ENCODE assay signal across 1 cellular context in the genomic region with DNA sequence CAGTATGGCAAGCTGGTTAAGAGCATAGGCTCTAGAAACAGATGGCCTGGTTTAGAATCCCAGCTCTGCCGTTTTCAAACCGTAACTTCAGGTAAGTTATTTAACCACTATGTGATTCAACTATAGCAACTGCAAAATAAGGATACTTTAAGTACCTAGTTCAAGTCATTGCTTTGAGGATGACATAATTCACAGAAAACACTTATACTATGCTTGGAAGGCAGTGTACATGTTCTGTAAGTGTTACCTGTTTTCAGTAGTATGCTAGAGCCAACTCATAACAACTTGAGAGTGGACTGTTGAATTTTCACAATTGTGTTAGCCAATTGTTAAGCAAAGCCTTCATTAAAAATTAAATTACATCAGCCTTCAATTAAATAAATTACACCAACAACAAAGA.
TF ChIP-seq lines count a peak whose summit lies in the region.

No MANE protein-coding gene starts in this region.

TF ChIP-seq in GM12878, 131 proteins besides CTCF, POLR2A, EP300 and RAD21 (continued from another document):
- TF ChIP-seq, protein P1, sequence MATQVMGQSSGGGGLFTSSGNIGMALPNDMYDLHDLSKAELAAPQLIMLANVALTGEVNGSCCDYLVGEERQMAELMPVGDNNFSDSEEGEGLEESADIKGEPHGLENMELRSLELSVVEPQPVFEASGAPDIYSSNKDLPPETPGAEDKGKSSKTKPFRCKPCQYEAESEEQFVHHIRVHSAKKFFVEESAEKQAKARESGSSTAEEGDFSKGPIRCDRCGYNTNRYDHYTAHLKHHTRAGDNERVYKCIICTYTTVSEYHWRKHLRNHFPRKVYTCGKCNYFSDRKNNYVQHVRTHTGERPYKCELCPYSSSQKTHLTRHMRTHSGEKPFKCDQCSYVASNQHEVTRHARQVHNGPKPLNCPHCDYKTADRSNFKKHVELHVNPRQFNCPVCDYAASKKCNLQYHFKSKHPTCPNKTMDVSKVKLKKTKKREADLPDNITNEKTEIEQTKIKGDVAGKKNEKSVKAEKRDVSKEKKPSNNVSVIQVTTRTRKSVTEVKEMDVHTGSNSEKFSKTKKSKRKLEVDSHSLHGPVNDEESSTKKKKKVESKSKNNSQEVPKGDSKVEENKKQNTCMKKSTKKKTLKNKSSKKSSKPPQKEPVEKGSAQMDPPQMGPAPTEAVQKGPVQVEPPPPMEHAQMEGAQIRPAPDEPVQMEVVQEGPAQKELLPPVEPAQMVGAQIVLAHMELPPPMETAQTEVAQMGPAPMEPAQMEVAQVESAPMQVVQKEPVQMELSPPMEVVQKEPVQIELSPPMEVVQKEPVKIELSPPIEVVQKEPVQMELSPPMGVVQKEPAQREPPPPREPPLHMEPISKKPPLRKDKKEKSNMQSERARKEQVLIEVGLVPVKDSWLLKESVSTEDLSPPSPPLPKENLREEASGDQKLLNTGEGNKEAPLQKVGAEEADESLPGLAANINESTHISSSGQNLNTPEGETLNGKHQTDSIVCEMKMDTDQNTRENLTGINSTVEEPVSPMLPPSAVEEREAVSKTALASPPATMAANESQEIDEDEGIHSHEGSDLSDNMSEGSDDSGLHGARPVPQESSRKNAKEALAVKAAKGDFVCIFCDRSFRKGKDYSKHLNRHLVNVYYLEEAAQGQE (IDR thresholded peaks at IDR 0.05; ENCODE audit: low read depth, low read length), result no peak
- TF ChIP-seq, protein P2, sequence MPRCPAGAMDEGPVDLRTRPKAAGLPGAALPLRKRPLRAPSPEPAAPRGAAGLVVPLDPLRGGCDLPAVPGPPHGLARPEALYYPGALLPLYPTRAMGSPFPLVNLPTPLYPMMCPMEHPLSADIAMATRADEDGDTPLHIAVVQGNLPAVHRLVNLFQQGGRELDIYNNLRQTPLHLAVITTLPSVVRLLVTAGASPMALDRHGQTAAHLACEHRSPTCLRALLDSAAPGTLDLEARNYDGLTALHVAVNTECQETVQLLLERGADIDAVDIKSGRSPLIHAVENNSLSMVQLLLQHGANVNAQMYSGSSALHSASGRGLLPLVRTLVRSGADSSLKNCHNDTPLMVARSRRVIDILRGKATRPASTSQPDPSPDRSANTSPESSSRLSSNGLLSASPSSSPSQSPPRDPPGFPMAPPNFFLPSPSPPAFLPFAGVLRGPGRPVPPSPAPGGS (IDR thresholded peaks at IDR 0.05; ENCODE audit: borderline replicate concordance, insufficient read depth, low read depth, low read length, poor library complexity, severe bottlenecking), result no peak
- TF ChIP-seq, protein P3, sequence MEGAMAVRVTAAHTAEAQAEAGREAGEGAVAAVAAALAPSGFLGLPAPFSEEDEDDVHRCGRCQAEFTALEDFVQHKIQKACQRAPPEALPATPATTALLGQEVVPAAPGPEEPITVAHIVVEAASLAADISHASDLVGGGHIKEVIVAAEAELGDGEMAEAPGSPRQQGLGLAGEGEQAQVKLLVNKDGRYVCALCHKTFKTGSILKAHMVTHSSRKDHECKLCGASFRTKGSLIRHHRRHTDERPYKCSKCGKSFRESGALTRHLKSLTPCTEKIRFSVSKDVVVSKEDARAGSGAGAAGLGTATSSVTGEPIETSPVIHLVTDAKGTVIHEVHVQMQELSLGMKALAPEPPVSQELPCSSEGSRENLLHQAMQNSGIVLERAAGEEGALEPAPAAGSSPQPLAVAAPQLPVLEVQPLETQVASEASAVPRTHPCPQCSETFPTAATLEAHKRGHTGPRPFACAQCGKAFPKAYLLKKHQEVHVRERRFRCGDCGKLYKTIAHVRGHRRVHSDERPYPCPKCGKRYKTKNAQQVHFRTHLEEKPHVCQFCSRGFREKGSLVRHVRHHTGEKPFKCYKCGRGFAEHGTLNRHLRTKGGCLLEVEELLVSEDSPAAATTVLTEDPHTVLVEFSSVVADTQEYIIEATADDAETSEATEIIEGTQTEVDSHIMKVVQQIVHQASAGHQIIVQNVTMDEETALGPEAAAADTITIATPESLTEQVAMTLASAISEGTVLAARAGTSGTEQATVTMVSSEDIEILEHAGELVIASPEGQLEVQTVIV (IDR thresholded peaks at IDR 0.05; ENCODE audit: borderline replicate concordance, partially characterized antibody), result no peak
- TF ChIP-seq, protein P4, sequence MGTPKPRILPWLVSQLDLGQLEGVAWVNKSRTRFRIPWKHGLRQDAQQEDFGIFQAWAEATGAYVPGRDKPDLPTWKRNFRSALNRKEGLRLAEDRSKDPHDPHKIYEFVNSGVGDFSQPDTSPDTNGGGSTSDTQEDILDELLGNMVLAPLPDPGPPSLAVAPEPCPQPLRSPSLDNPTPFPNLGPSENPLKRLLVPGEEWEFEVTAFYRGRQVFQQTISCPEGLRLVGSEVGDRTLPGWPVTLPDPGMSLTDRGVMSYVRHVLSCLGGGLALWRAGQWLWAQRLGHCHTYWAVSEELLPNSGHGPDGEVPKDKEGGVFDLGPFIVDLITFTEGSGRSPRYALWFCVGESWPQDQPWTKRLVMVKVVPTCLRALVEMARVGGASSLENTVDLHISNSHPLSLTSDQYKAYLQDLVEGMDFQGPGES (IDR thresholded peaks at IDR 0.05), result no peak
- TF ChIP-seq, protein P5, sequence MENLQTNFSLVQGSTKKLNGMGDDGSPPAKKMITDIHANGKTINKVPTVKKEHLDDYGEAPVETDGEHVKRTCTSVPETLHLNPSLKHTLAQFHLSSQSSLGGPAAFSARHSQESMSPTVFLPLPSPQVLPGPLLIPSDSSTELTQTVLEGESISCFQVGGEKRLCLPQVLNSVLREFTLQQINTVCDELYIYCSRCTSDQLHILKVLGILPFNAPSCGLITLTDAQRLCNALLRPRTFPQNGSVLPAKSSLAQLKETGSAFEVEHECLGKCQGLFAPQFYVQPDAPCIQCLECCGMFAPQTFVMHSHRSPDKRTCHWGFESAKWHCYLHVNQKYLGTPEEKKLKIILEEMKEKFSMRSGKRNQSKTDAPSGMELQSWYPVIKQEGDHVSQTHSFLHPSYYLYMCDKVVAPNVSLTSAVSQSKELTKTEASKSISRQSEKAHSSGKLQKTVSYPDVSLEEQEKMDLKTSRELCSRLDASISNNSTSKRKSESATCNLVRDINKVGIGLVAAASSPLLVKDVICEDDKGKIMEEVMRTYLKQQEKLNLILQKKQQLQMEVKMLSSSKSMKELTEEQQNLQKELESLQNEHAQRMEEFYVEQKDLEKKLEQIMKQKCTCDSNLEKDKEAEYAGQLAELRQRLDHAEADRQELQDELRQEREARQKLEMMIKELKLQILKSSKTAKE (IDR thresholded peaks at IDR 0.05; ENCODE audit: low read depth, poor library complexity, severe bottlenecking), result no peak
- TF ChIP-seq SMC3 (IDR thresholded peaks at IDR 0.05; ENCODE audit: borderline replicate concordance, low read length), result no peak
- no peak for TF ChIP-seq SMAD1 (IDR thresholded peaks at IDR 0.05; ENCODE audit: low read depth, partially characterized antibody)
- TF ChIP-seq BCL11A (IDR thresholded peaks at IDR 0.05; ENCODE audit: low read depth, low read length), result no peak
- TF ChIP-seq BHLHE40 (IDR thresholded peaks at IDR 0.05; ENCODE audit: borderline replicate concordance in 1 of 2, low read depth in 2 of 2, low read length in 1 of 2), result no peak
- no peak for TF ChIP-seq PAX5 (IDR thresholded peaks at IDR 0.05; ENCODE audit: borderline replicate concordance, low read depth, low read length)
- TF ChIP-seq POLR2AphosphoS2 (IDR thresholded peaks at IDR 0.05; ENCODE audit: low read depth, low read length), result no peak
- TF ChIP-seq SP1 (IDR thresholded peaks at IDR 0.05; ENCODE audit: low read depth, low read length), result no peak
- TF ChIP-seq KAT2A (conservative IDR thresholded peaks at IDR 0.05; ENCODE audit: control insufficient read depth, low read depth, low read length), result no peak
- no peak for TF ChIP-seq LARP7 (IDR thresholded peaks at IDR 0.05)
